Comparison of ENCODE assay signal across 21 cellular contexts in genomic region chr16:58411336-58411735, GRCh38.
"Had no signal": no experiment of that assay in that cellular context is flagged by ENCODE, and none has a peak within 500 bp of the region (broad histone marks: within the 10 kb centered on the region; RNA-seq: fewer than 3 reads in every experiment).

No MANE protein-coding gene starts in this region.

- H3K27me3 Mint-ChIP-seq: activated CD4-positive, alpha-beta memory T cell treated with anti-CD3 and anti-CD28 coated beads, Interleukin-2, amount 10 ng/mL, durations not matched to agents 7 days and 5 days; activated naive CD4-positive, alpha-beta T cell treated with anti-CD3 and anti-CD28 coated beads, Interleukin-2, amount 50 U/mL, for 24 hours; effector memory CD8-positive, alpha-beta T cell; naive B cell had no signal

- H2AFZ ChIP-seq: parathyroid adenoma had no signal

- H3K4me1 ChIP-seq: parathyroid adenoma, upper lobe of right lung had no signal

- H3K4me2 ChIP-seq: smooth muscle cell had no signal

- FAIRE-seq: colon had no signal

- H3K36me3 Mint-ChIP-seq: activated naive CD4-positive, alpha-beta T cell treated with anti-CD3 and anti-CD28 coated beads, Interleukin-2, amount 50 U/mL, for 24 hours; brain; naive B cell had no signal

- ATAC-seq: activated CD4-positive, CD25-positive, alpha-beta regulatory T cell treated with anti-CD3 and anti-CD28 coated beads, Interleukin-2, amount 50 U/mL, for 24 hours; effector memory CD8-positive, alpha-beta T cell; gastroesophageal sphincter; upper lobe of right lung had no signal

- H3K4me3 ChIP-seq: dorsolateral prefrontal cortex, gastroesophageal sphincter, lung, sigmoid colon, smooth muscle cell, upper lobe of right lung had no signal

- H3K9me3 Mint-ChIP-seq: activated CD4-positive, alpha-beta memory T cell treated with anti-CD3 and anti-CD28 coated beads, Interleukin-2, amount 10 ng/mL, durations not matched to agents 7 days and 5 days; activated CD4-positive, alpha-beta T cell treated with anti-CD3 and anti-CD28 coated beads, Interleukin-2, amount 10 ng/mL, durations not matched to agents 24 days and 14 days; activated naive CD4-positive, alpha-beta T cell treated with anti-CD3 and anti-CD28 coated beads, Interleukin-2, amount 50 U/mL, for 24 hours; activated T-helper 1 cell treated with anti-CD3 and anti-CD28 coated beads, Interleukin-12 subunit alpha, Interleukin-12 subunit beta, Interleukin-2, Interleukin-4 antibody, amounts not matched to agents 30 ng/mL and 10 ng/mL and 1 ng/mL, durations not matched to agents 14 hours and 24 hours and 36 hours; brain; effector memory CD8-positive, alpha-beta T cell; naive B cell had no signal

- H3K79me2 ChIP-seq: parathyroid adenoma had no signal

- H3K4me1 Mint-ChIP-seq: activated CD4-positive, alpha-beta memory T cell treated with anti-CD3 and anti-CD28 coated beads, Interleukin-2, amount 10 ng/mL, durations not matched to agents 7 days and 5 days; activated CD4-positive, alpha-beta T cell treated with anti-CD3 and anti-CD28 coated beads, Interleukin-2, amount 10 ng/mL, durations not matched to agents 24 days and 14 days; activated naive CD4-positive, alpha-beta T cell treated with anti-CD3 and anti-CD28 coated beads, Interleukin-2, amount 50 U/mL, for 24 hours had no signal

- H3K27ac ChIP-seq: dorsolateral prefrontal cortex, gastroesophageal sphincter, parathyroid adenoma, sigmoid colon, upper lobe of right lung had no signal

- H3K27me3 ChIP-seq: dorsolateral prefrontal cortex, gastroesophageal sphincter, sigmoid colon, upper lobe of right lung had no signal

- H3K4me3 Mint-ChIP-seq: activated CD4-positive, alpha-beta memory T cell treated with anti-CD3 and anti-CD28 coated beads, Interleukin-2, amount 10 ng/mL, durations not matched to agents 7 days and 5 days; activated CD4-positive, alpha-beta T cell treated with anti-CD3 and anti-CD28 coated beads, Interleukin-2, amount 10 ng/mL, durations not matched to agents 24 days and 14 days; activated naive CD4-positive, alpha-beta T cell treated with anti-CD3 and anti-CD28 coated beads, Interleukin-2, amount 50 U/mL, for 24 hours; activated T-helper 1 cell treated with anti-CD3 and anti-CD28 coated beads, Interleukin-12 subunit alpha, Interleukin-12 subunit beta, Interleukin-2, Interleukin-4 antibody, amounts not matched to agents 30 ng/mL and 10 ng/mL and 1 ng/mL, durations not matched to agents 14 hours and 24 hours and 36 hours; brain; effector memory CD8-positive, alpha-beta T cell had no signal

- H3K27ac Mint-ChIP-seq: activated CD4-positive, alpha-beta memory T cell treated with anti-CD3 and anti-CD28 coated beads, Interleukin-2, amount 10 ng/mL, durations not matched to agents 7 days and 5 days; activated CD4-positive, alpha-beta T cell treated with anti-CD3 and anti-CD28 coated beads, Interleukin-2, amount 10 ng/mL, durations not matched to agents 24 days and 14 days; activated naive CD4-positive, alpha-beta T cell treated with anti-CD3 and anti-CD28 coated beads, Interleukin-2, amount 50 U/mL, for 24 hours; activated T-helper 1 cell treated with anti-CD3 and anti-CD28 coated beads, Interleukin-12 subunit alpha, Interleukin-12 subunit beta, Interleukin-2, Interleukin-4 antibody, amounts not matched to agents 30 ng/mL and 10 ng/mL and 1 ng/mL, durations not matched to agents 14 hours and 24 hours and 36 hours; effector memory CD8-positive, alpha-beta T cell had no signal

- H3K36me3 ChIP-seq: gastroesophageal sphincter, sigmoid colon, upper lobe of right lung had no signal

- DNase-seq: activated CD4-positive, alpha-beta memory T cell treated with anti-CD3 and anti-CD28 coated beads, Interleukin-2, amount 10 ng/mL, durations not matched to agents 7 days and 5 days; activated CD4-positive, alpha-beta T cell treated with anti-CD3 and anti-CD28 coated beads, Interleukin-2, amount 10 ng/mL, durations not matched to agents 24 days and 14 days; activated gamma-delta T cell treated with Interleukin-2 at 50 U/mL for 16 hours; aorta; central memory CD4-positive, alpha-beta T cell; dorsolateral prefrontal cortex; effector memory CD8-positive, alpha-beta T cell; naive B cell; sigmoid colon; stimulated activated CD4-positive, alpha-beta T cell treated with anti-CD3 and anti-CD28 coated beads, Interleukin-15, amount 100 ng/mL, for 24 hours; stimulated activated naive CD4-positive, alpha-beta T cell treated with Interleukin-2 at 50 U/mL for 16 hours; upper lobe of right lung had no signal

- H3K9ac ChIP-seq: parathyroid adenoma had no signal

- H3K9me3 ChIP-seq: gastroesophageal sphincter, sigmoid colon, upper lobe of right lung had no signal
